In the genomic region with DNA sequence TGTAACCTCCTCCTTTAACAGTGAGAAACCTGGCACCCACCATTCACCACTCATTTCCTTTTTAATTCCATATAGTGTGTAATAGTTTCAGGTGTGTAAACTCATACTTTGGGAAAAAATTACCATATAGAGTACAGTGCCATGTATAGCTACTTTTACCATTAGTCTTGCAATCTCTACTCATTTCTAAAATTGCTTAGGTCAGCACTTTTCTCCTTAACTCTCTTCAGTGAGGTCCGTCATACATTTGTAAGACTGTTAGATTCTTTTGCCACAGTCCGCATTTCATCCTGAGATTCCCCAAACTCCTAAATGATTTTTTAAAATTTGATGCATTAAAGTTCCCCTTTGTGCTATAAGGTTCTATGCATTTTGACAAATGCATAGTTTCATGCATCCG, we compare ENCODE assay signal across 36 cellular contexts.
"Had no signal": no experiment of that assay in that cellular context is flagged by ENCODE, and none has a peak within 500 bp of the region (broad histone marks: within the 10 kb centered on the region; RNA-seq: fewer than 3 reads in every experiment).

No MANE protein-coding gene starts in this region.

- H3K36me3 ChIP-seq: adrenal gland, brain microvascular endothelial cell, breast epithelium had no signal

- H3K9me3 ChIP-seq: adrenal gland, body of pancreas had no signal

- ATAC-seq: activated CD4-positive, alpha-beta T cell treated with anti-CD3 and anti-CD28 coated beads for 36 hours; activated CD8-positive, alpha-beta memory T cell treated with anti-CD3 and anti-CD28 coated beads, Interleukin-2, amount 10 ng/mL, durations not matched to agents 7 days and 5 days; activated CD8-positive, alpha-beta T cell treated with anti-CD3 and anti-CD28 coated beads, Interleukin-2, amount 10 ng/mL, durations not matched to agents 7 days and 5 days; activated naive CD4-positive, alpha-beta T cell treated with anti-CD3 and anti-CD28 coated beads, Interleukin-2, amount 50 U/mL, for 72 hours; body of pancreas had no signal

- H3K36me3 Mint-ChIP-seq: activated CD8-positive, alpha-beta memory T cell treated with anti-CD3 and anti-CD28 coated beads, Interleukin-2, amount 10 ng/mL, durations not matched to agents 7 days and 5 days; activated naive CD4-positive, alpha-beta T cell treated with anti-CD3 and anti-CD28 coated beads, Interleukin-2, amount 50 U/mL, for 72 hours; activated naive CD8-positive, alpha-beta T cell treated with anti-CD3 and anti-CD28 coated beads for 36 hours had no signal

- H3K4me3 ChIP-seq: adrenal gland, body of pancreas, breast epithelium had no signal

- DNase-seq: activated B cell treated with CpG ODN at 0.5 μM for 24 hours; activated CD4-positive, alpha-beta memory T cell treated with anti-CD3 and anti-CD28 coated beads, Interleukin-2, amount 10 ng/mL, durations not matched to agents 7 days and 5 days; activated CD4-positive, alpha-beta T cell treated with anti-CD3 and anti-CD28 coated beads for 36 hours; activated CD4-positive, alpha-beta T cell treated with anti-CD3 and anti-CD28 coated beads for 48 hours; activated CD4-positive, alpha-beta T cell treated with anti-CD3 and anti-CD28 coated beads, Interleukin-2, amount 10 ng/mL, durations not matched to agents 7 days and 5 days; activated CD4-positive, alpha-beta T cell treated with anti-CD3 and anti-CD28 coated beads, Interleukin-2, amount 50 U/mL, for 48 hours; activated CD4-positive, CD25-positive, alpha-beta regulatory T cell treated with anti-CD3 and anti-CD28 coated beads, Interleukin-2, amount 50 U/mL, for 72 hours; activated CD8-positive, alpha-beta memory T cell treated with anti-CD3 and anti-CD28 coated beads for 24 hours; activated CD8-positive, alpha-beta memory T cell treated with anti-CD3 and anti-CD28 coated beads, Interleukin-2, amount 10 ng/mL, durations not matched to agents 7 days and 5 days; activated CD8-positive, alpha-beta memory T cell treated with anti-CD3 and anti-CD28 coated beads, Interleukin-2, amount 50 U/mL, for 48 hours; activated CD8-positive, alpha-beta T cell treated with anti-CD3 and anti-CD28 coated beads, Interleukin-2, amount 10 ng/mL, durations not matched to agents 7 days and 5 days; activated effector memory CD4-positive, alpha-beta T cell treated with anti-CD3 and anti-CD28 coated beads, Interleukin-2, amount 50 U/mL, for 16 hours; activated gamma-delta T cell treated with Interleukin-2 at 50 U/mL for 16 hours; activated naive CD4-positive, alpha-beta T cell; activated naive CD4-positive, alpha-beta T cell treated with anti-CD3 and anti-CD28 coated beads for 36 hours; activated naive CD4-positive, alpha-beta T cell treated with anti-CD3 and anti-CD28 coated beads, Interleukin-2, amount 50 U/mL, for 16 hours; activated naive CD8-positive, alpha-beta T cell treated with anti-CD3 and anti-CD28 coated beads for 36 hours; activated T-cell treated with anti-CD3 and anti-CD28 coated beads, Interleukin-2, amount 50 U/mL, for 24 hours; activated T-cell treated with anti-CD3 and anti-CD28 coated beads, Interleukin-2, amount 50 U/mL, for 48 hours; adrenal gland; amniotic stem cell; aorta; body of pancreas; brain microvascular endothelial cell; central memory CD4-positive, alpha-beta T cell; T-helper 2 cell; T-helper 9 cell had no signal

- H3K9me3 Mint-ChIP-seq: activated CD4-positive, alpha-beta memory T cell treated with anti-CD3 and anti-CD28 coated beads, Interleukin-2, amount 10 ng/mL, durations not matched to agents 7 days and 5 days; activated CD4-positive, alpha-beta T cell treated with anti-CD3 and anti-CD28 coated beads, Interleukin-2, amount 10 ng/mL, durations not matched to agents 7 days and 5 days; activated naive CD8-positive, alpha-beta T cell treated with anti-CD3 and anti-CD28 coated beads for 36 hours; activated T-helper 2 cell treated with anti-CD3 and anti-CD28 coated beads, Interferon-gamma antibody, Interleukin-2, Interleukin-4, amounts not matched to agents 10 μg/mL and 5 μg/mL and 100 μg/mL, durations not matched to agents 14 hours and 24 hours and 36 hours; T-helper 1 cell treated with Interleukin-12 subunit alpha and Interleukin-12 subunit beta and Interleukin-4 antibody, amounts not matched to agents 30 μg/mL and 1 μg/mL, for 36 hours; T-helper 2 cell treated with Interferon-gamma antibody and Interleukin-4, amounts not matched to agents 5 μg/mL and 100 μg/mL, for 36 hours had no signal

- H3K4me3 Mint-ChIP-seq: activated B cell treated with CpG ODN at 0.5 μM for 24 hours; activated CD4-positive, alpha-beta memory T cell treated with anti-CD3 and anti-CD28 coated beads, Interleukin-2, amount 10 ng/mL, durations not matched to agents 7 days and 5 days; activated CD4-positive, alpha-beta T cell treated with anti-CD3 and anti-CD28 coated beads for 36 hours; activated CD4-positive, alpha-beta T cell treated with anti-CD3 and anti-CD28 coated beads, Interleukin-2, amount 10 ng/mL, durations not matched to agents 7 days and 5 days; activated CD8-positive, alpha-beta memory T cell treated with anti-CD3 and anti-CD28 coated beads, Interleukin-2, amount 10 ng/mL, durations not matched to agents 7 days and 5 days; activated CD8-positive, alpha-beta T cell treated with anti-CD3 and anti-CD28 coated beads, Interleukin-2, amount 10 ng/mL, durations not matched to agents 7 days and 5 days; activated naive CD4-positive, alpha-beta T cell treated with anti-CD3 and anti-CD28 coated beads for 36 hours; activated naive CD8-positive, alpha-beta T cell treated with anti-CD3 and anti-CD28 coated beads for 36 hours; activated T-cell treated with anti-CD3 and anti-CD28 coated beads, Interleukin-2, amount 50 U/mL, for 24 hours; T-helper 1 cell treated with Interleukin-12 subunit alpha and Interleukin-12 subunit beta and Interleukin-4 antibody, amounts not matched to agents 30 μg/mL and 1 μg/mL, for 36 hours; T-helper 2 cell treated with Interferon-gamma antibody and Interleukin-4, amounts not matched to agents 5 μg/mL and 100 μg/mL, for 36 hours had no signal

- H3K27me3 Mint-ChIP-seq: activated B cell treated with CpG ODN at 0.5 μM for 24 hours; activated CD4-positive, alpha-beta memory T cell treated with anti-CD3 and anti-CD28 coated beads, Interleukin-2, amount 10 ng/mL, durations not matched to agents 7 days and 5 days; activated CD4-positive, alpha-beta T cell treated with anti-CD3 and anti-CD28 coated beads, Interleukin-2, amount 10 ng/mL, durations not matched to agents 7 days and 5 days had no signal

- H3K4me1 Mint-ChIP-seq: activated B cell treated with CpG ODN at 0.5 μM for 24 hours; activated CD4-positive, alpha-beta memory T cell treated with anti-CD3 and anti-CD28 coated beads, Interleukin-2, amount 10 ng/mL, durations not matched to agents 7 days and 5 days; activated CD4-positive, alpha-beta T cell treated with anti-CD3 and anti-CD28 coated beads, Interleukin-2, amount 10 ng/mL, durations not matched to agents 7 days and 5 days; activated CD8-positive, alpha-beta memory T cell treated with anti-CD3 and anti-CD28 coated beads, Interleukin-2, amount 10 ng/mL, durations not matched to agents 7 days and 5 days; activated naive CD8-positive, alpha-beta T cell treated with anti-CD3 and anti-CD28 coated beads for 36 hours had no signal

- H3K4me1 ChIP-seq: adrenal gland, body of pancreas, breast epithelium had no signal

- H3K27ac Mint-ChIP-seq: activated B cell treated with CpG ODN at 0.5 μM for 24 hours; activated CD4-positive, alpha-beta memory T cell treated with anti-CD3 and anti-CD28 coated beads, Interleukin-2, amount 10 ng/mL, durations not matched to agents 7 days and 5 days; activated CD4-positive, alpha-beta T cell treated with anti-CD3 and anti-CD28 coated beads for 36 hours; activated CD4-positive, alpha-beta T cell treated with anti-CD3 and anti-CD28 coated beads, Interleukin-2, amount 10 ng/mL, durations not matched to agents 7 days and 5 days; activated CD8-positive, alpha-beta memory T cell treated with anti-CD3 and anti-CD28 coated beads, Interleukin-2, amount 10 ng/mL, durations not matched to agents 7 days and 5 days; activated CD8-positive, alpha-beta T cell treated with anti-CD3 and anti-CD28 coated beads, Interleukin-2, amount 10 ng/mL, durations not matched to agents 7 days and 5 days; activated naive CD4-positive, alpha-beta T cell treated with anti-CD3 and anti-CD28 coated beads for 36 hours; activated naive CD4-positive, alpha-beta T cell treated with anti-CD3 and anti-CD28 coated beads, Interleukin-2, amount 50 U/mL, for 72 hours; activated naive CD8-positive, alpha-beta T cell treated with anti-CD3 and anti-CD28 coated beads for 36 hours; activated T-cell treated with anti-CD3 and anti-CD28 coated beads, Interleukin-2, amount 50 U/mL, for 24 hours; activated T-helper 2 cell treated with anti-CD3 and anti-CD28 coated beads, Interferon-gamma antibody, Interleukin-2, Interleukin-4, amounts not matched to agents 10 μg/mL and 5 μg/mL and 100 μg/mL, durations not matched to agents 14 hours and 24 hours and 36 hours; T-helper 1 cell treated with Interleukin-12 subunit alpha and Interleukin-12 subunit beta and Interleukin-4 antibody, amounts not matched to agents 30 μg/mL and 1 μg/mL, for 36 hours; T-helper 2 cell treated with Interferon-gamma antibody and Interleukin-4, amounts not matched to agents 5 μg/mL and 100 μg/mL, for 36 hours had no signal

- H3K27me3 ChIP-seq: adrenal gland, body of pancreas, brain microvascular endothelial cell, breast epithelium had no signal

- H3K27ac ChIP-seq: adrenal gland, body of pancreas, brain microvascular endothelial cell, breast epithelium, VCaP had no signal

- FAIRE-seq: astrocyte, colon, TTC549 had no signal
